Comparison of ENCODE assay signal across 1 cellular context in genomic region chr7:150992051-150992640, GRCh38.
A peak's percentile ranks its signal among the peaks of the same experiment; 100 is the strongest.
TF ChIP-seq lines count a peak whose summit lies in the region.

No MANE protein-coding gene starts in this region.

TF ChIP-seq in endothelial cell of umbilical vein, 7 proteins besides CTCF, POLR2A, EP300 and RAD21:
- TF ChIP-seq MAX (IDR thresholded peaks at IDR 0.05; ENCODE audit: insufficient read depth, insufficient read length) = no peak
- no peak for TF ChIP-seq MYC (IDR thresholded peaks at IDR 0.05; ENCODE audit: low read depth, low read length)
- TF ChIP-seq GATA2 (IDR thresholded peaks at IDR 0.05; ENCODE audit: insufficient read depth, insufficient read length, low read depth, low read length) = no peak
- TF ChIP-seq JUN (IDR thresholded peaks at IDR 0.05; ENCODE audit: borderline replicate concordance, insufficient read depth, insufficient read length, low read depth) = peak; percentile 33
TF ChIP-seq in endothelial cell of umbilical vein: peak in this region for 1.
